Comparison of ENCODE assay signal across 8 cellular contexts in genomic region chr17:48893646-48894508, GRCh38. TPM values are rescaled to one million over a fixed set of nuclear protein-coding genes. Genes with fewer than 3 reads are reported as not detected.
DNase-seq lines count a peak whose midpoint lies in the region; ATAC-seq, FAIRE-seq and TF ChIP-seq lines count a peak whose summit lies in the region.

No MANE protein-coding gene starts in this region.

- H3K4me3 Mint-ChIP-seq in activated CD8-positive, alpha-beta memory T cell treated with anti-CD3 and anti-CD28 coated beads, Interleukin-2, amount 10 ng/mL, durations not matched to agents 7 days and 5 days = peak overlapping the region; percentile 88
- H3K4me3 Mint-ChIP-seq in activated naive CD8-positive, alpha-beta T cell treated with anti-CD3 and anti-CD28 coated beads, Interleukin-2, amount 50 U/mL, for 24 hours = peak overlapping the region; percentile 91

- H3K36me3 Mint-ChIP-seq in activated CD8-positive, alpha-beta memory T cell treated with anti-CD3 and anti-CD28 coated beads, Interleukin-2, amount 10 ng/mL, durations not matched to agents 7 days and 5 days = peaks cover 15% of the 10 kb centered on the region
- H3K36me3 Mint-ChIP-seq in activated naive CD8-positive, alpha-beta T cell treated with anti-CD3 and anti-CD28 coated beads, Interleukin-2, amount 50 U/mL, for 24 hours (ENCODE audit: low read depth) = peaks cover 43% of the 10 kb centered on the region

- CTCF ChIA-PET in activated CD8-positive, alpha-beta memory T cell treated with anti-CD3 and anti-CD28 coated beads, Interleukin-2, amount 10 ng/mL, durations not matched to agents 7 days and 5 days (lab: Charles Lee) = interaction anchor here (0.5 to 3.8 kb wide), 6 partner anchors 10 to 663 kb away, joined by 3 to 29 read pairs (median 10); partner anchors contain the start of gene UBE2Z
- CTCF ChIA-PET in HepG2 (lab: Yijun Ruan, JAX; ENCODE audit: low intra/inter-chr PET ratio, low total read pairs) = no interaction called here

- TF ChIP-seq POLR2A in HepG2 (IDR thresholded peaks at IDR 0.05; ENCODE audit: insufficient read depth in 1 of 2, low read depth in 2 of 2, low read length in 2 of 2) = no peak
- TF ChIP-seq POLR2A in thyroid gland (IDR thresholded peaks at IDR 0.05) = no peak

- POLR2A ChIA-PET in HepG2 (lab: Yijun Ruan, JAX) = interaction anchor here (1.0 to 4.9 kb wide), 10 partner anchors 9 to 175 kb away, joined by 4 to 194 read pairs (median 18); partner anchors contain the start of genes IGF2BP1, SNF8 and UBE2Z

- no peak for ATAC-seq in activated CD8-positive, alpha-beta memory T cell treated with anti-CD3 and anti-CD28 coated beads, Interleukin-2, amount 10 ng/mL, durations not matched to agents 7 days and 5 days
- no peak for ATAC-seq in activated naive CD8-positive, alpha-beta T cell treated with anti-CD3 and anti-CD28 coated beads, Interleukin-2, amount 50 U/mL, for 24 hours
- ATAC-seq in HepG2 (no peak), HG02852 (IDR thresholded peaks at IDR 0.05; ENCODE audit: unreplicated experiment) (no peak)

- H3K79me2 ChIP-seq in HepG2 (ENCODE audit: insufficient read depth, low read length) = peaks cover 22% of the 10 kb centered on the region

- no peak for TF ChIP-seq CTCF in HepG2 (CRISPR knock-in tag; IDR thresholded peaks at IDR 0.05)
- no peak for TF ChIP-seq CTCF in thyroid gland (IDR thresholded peaks at IDR 0.05)

- TF ChIP-seq EP300 in HepG2 (IDR thresholded peaks at IDR 0.05; ENCODE audit: low read depth in 2 of 2, low read length in 2 of 2) (no peak), HepG2 (CRISPR knock-in tag; IDR thresholded peaks at IDR 0.05; ENCODE audit: borderline replicate concordance) (no peak)

- no peak for TF ChIP-seq RAD21 in HepG2 (CRISPR knock-in tag; IDR thresholded peaks at IDR 0.05)

- H3K4me1 Mint-ChIP-seq in activated CD8-positive, alpha-beta memory T cell treated with anti-CD3 and anti-CD28 coated beads, Interleukin-2, amount 10 ng/mL, durations not matched to agents 7 days and 5 days = peaks cover 43% of the 10 kb centered on the region
- H3K4me1 Mint-ChIP-seq in activated naive CD8-positive, alpha-beta T cell treated with anti-CD3 and anti-CD28 coated beads, Interleukin-2, amount 50 U/mL, for 24 hours = peaks cover 40% of the 10 kb centered on the region

- in situ Hi-C loops in HepG2 (cut with HindIII; ENCODE audit: extremely low pct_ligation_motif_present, low pct_unique_long_range_greater_than_20kb) = no loop called here

- H4K20me1 ChIP-seq in HepG2 (ENCODE audit: insufficient read depth, low read length) = no peaks in the 10 kb centered on the region; the same call in 1 of the 2 replicates

- no peaks in the 10 kb centered on the region for H3K9me3 Mint-ChIP-seq in activated CD8-positive, alpha-beta memory T cell treated with anti-CD3 and anti-CD28 coated beads, Interleukin-2, amount 10 ng/mL, durations not matched to agents 7 days and 5 days (ENCODE audit: low read depth)
- no peaks in the 10 kb centered on the region for H3K9me3 Mint-ChIP-seq in activated naive CD8-positive, alpha-beta T cell treated with anti-CD3 and anti-CD28 coated beads, Interleukin-2, amount 50 U/mL, for 24 hours

- FAIRE-seq in HepG2 (lab: Jason Lieb, UNC) = no peak

- no TSS peak for BruUV-seq in HepG2 (replicated peaks; lab: Mats Ljungman, UMichigan)

- H3K27me3 Mint-ChIP-seq in activated CD8-positive, alpha-beta memory T cell treated with anti-CD3 and anti-CD28 coated beads, Interleukin-2, amount 10 ng/mL, durations not matched to agents 7 days and 5 days = no peaks in the 10 kb centered on the region
- peaks cover 3% of the 10 kb centered on the region for H3K27me3 Mint-ChIP-seq in activated naive CD8-positive, alpha-beta T cell treated with anti-CD3 and anti-CD28 coated beads, Interleukin-2, amount 50 U/mL, for 24 hours

- H3K27ac ChIP-seq in HepG2 (ENCODE audit: extremely low read length, insufficient read depth, low read length) (peak overlapping the region; percentile 84), thyroid gland (no peak overlapping the region)

- H3K27ac Mint-ChIP-seq in activated CD8-positive, alpha-beta memory T cell treated with anti-CD3 and anti-CD28 coated beads, Interleukin-2, amount 10 ng/mL, durations not matched to agents 7 days and 5 days = peak overlapping the region; percentile 94
- peak overlapping the region; percentile 93 for H3K27ac Mint-ChIP-seq in activated naive CD8-positive, alpha-beta T cell treated with anti-CD3 and anti-CD28 coated beads, Interleukin-2, amount 50 U/mL, for 24 hours

- H3K9me3 ChIP-seq in HepG2 (ENCODE audit: low read length) (no peaks in the 10 kb centered on the region), thyroid gland (no peaks in the 10 kb centered on the region)

- no peak for DNase-seq in activated CD8-positive, alpha-beta memory T cell treated with anti-CD3 and anti-CD28 coated beads, Interleukin-2, amount 10 ng/mL, durations not matched to agents 7 days and 5 days
- DNase-seq in activated CD8-positive, alpha-beta memory T cell treated with anti-CD3 and anti-CD28 coated beads, Interleukin-2, amount 50 U/mL, for 4 hours = no peak
- DNase-seq in activated naive CD8-positive, alpha-beta T cell treated with anti-CD3 and anti-CD28 coated beads, Interleukin-2, amount 50 U/mL, for 24 hours = no peak
- DNase-seq in HepG2 (ENCODE audit: low spot score) = no peak
- DNase-seq in thyroid gland = no peak
- DNase-seq in glomerular visceral epithelial cell (ENCODE audit: extremely low spot score) = no peak
- DNase-seq in NCI-H2029 treated with DMSO at 0.1 percent for 48 hours (lab: John Stamatoyannopoulos, UW) = no peak

- H3K36me3 ChIP-seq in HepG2 (replicated peaks in 1 of 2; ENCODE audit: control insufficient read depth in 1 of 2, insufficient read depth in 2 of 2, low read length in 2 of 2) (peaks cover 5 to 14% of the 10 kb centered on the region in 2 experiments), thyroid gland (peaks cover 0 to 12% of the 10 kb centered on the region in 2 donors)

- H2AFZ ChIP-seq in HepG2 (ENCODE audit: low read length) = no peak overlapping the region

- H3K9ac ChIP-seq in HepG2 (ENCODE audit: insufficient read depth, low read depth, low read length) = peak overlapping the region; percentile 93

- intact Hi-C loops in HepG2 (cut with micrococcal nuclease; ENCODE audit: unreplicated experiment) = loop anchor here (2.0 kb wide), 2 partner anchors 139 to 299 kb away; no protein-coding TSS in a partner anchor
- intact Hi-C loops in thyroid gland (cut with DNase I) = no loop called here

- WGBS in HepG2 (ENCODE audit: low lambda C conversion rate) = 45% methylated on average over 5 of the region's 5 CpGs
- 57 to 68% methylated on average over 5 of the region's 5 CpGs for WGBS in thyroid gland, 2 donors

- peaks cover 55% of the 10 kb centered on the region for H3K4me1 ChIP-seq in HepG2 (ENCODE audit: insufficient read depth, low read length)
- peaks cover 15 to 19% of the 10 kb centered on the region in 2 donors for H3K4me1 ChIP-seq in thyroid gland

- H3K4me3 ChIP-seq in HepG2 (replicated peaks in 1 of 3; ENCODE audit: insufficient read depth in 1 of 3, low read depth in 2 of 3, low read length in 3 of 3) (peak overlapping the region; percentile 76 to 97 (median 81)), thyroid gland (replicated peaks in 1 of 3) (peak overlapping the region in 2 of 3 donors; percentile 65 to 78)

- peak overlapping the region; percentile 89 for H3K4me2 ChIP-seq in HepG2 (ENCODE audit: low read depth, low read length)

- H3K27me3 ChIP-seq in HepG2 (ENCODE audit: control insufficient read depth in 1 of 2, insufficient read depth in 2 of 2, low read length in 2 of 2) (no peaks in the 10 kb centered on the region; a peak in 1 of 5 replicates), thyroid gland (no peaks in the 10 kb centered on the region)

RNA-seq across cellular contexts. Expression of gene ATP5MC1, which starts 1.3 kb away (rescaled TPM):
- total RNA-seq in activated CD8-positive, alpha-beta memory T cell treated with anti-CD3 and anti-CD28 coated beads, Interleukin-2, amount 10 ng/mL, durations not matched to agents 7 days and 5 days = 100 to 1,000 TPM in 1 of 2 experiments, 10 to 100 TPM in 1; 78.2 to 103 TPM
- total RNA-seq in HepG2 (2016; rRNA removed; fragmentation: Illumina TruSeq; extraction: Trizol) (206 and 210 TPM in 2 replicates), thyroid gland (100 to 1,000 TPM in 2 of 4 donors, 10 to 100 TPM in 2; 48.6 to 317 (median 133) TPM)
- total RNA-seq in HepG2 (2016; cell fraction: cytosol; rRNA removed; fragmentation: Illumina TruSeq; extraction: Trizol; ENCODE audit: low read depth) = 62.6 and 97.0 TPM in 2 replicates
- total RNA-seq in HepG2 (2016; cell fraction: insoluble cytoplasmic fraction; rRNA removed; fragmentation: Illumina TruSeq; extraction: Trizol) = 216 and 223 TPM in 2 replicates
- total RNA-seq in HepG2 (2016; cell fraction: membrane; rRNA removed; fragmentation: Illumina TruSeq; extraction: Trizol) = 52.5 and 70.5 TPM in 2 replicates
- total RNA-seq in HepG2 (2016; cell fraction: nucleus; rRNA removed; fragmentation: Illumina TruSeq; extraction: Trizol) = 83.0 and 89.8 TPM in 2 replicates
- polyA plus RNA-seq in HepG2 (2011; rRNA removed) = 226 and 297 TPM in 2 replicates
- 441 and 585 TPM in 2 replicates for polyA plus RNA-seq in HepG2 (2011; cell fraction: cytosol; rRNA removed)
- 85.2 and 126 TPM in 2 replicates for polyA plus RNA-seq in HepG2 (2011; cell fraction: nucleus; rRNA removed)
- 78.7 and 166 TPM in 2 replicates for polyA plus RNA-seq in HepG2 (2012)
- polyA plus RNA-seq in HepG2 (2016; cell fraction: cytosol; fragmentation: Illumina TruSeq; extraction: Trizol; ENCODE audit: low read depth) = 101 and 126 TPM in 2 replicates
- 326 and 350 TPM in 2 replicates for polyA plus RNA-seq in HepG2 (2016; cell fraction: insoluble cytoplasmic fraction; fragmentation: Illumina TruSeq; extraction: Trizol; ENCODE audit: low read depth)
- polyA plus RNA-seq in HepG2 (2016; cell fraction: membrane; fragmentation: Illumina TruSeq; extraction: Trizol; ENCODE audit: low read depth) = 65.9 and 83.1 TPM in 2 replicates
- polyA plus RNA-seq in HepG2 (2016; cell fraction: nucleus; fragmentation: Illumina TruSeq; extraction: Trizol; ENCODE audit: insufficient read depth, low read depth) = 180 and 183 TPM in 2 replicates
- 197 and 524 TPM in 2 replicates for polyA minus RNA-seq in HepG2 (2011; rRNA and poly(A)+ RNA removed; ENCODE audit: low replicate concordance)
- 36.3 and 46.5 TPM in 2 replicates for polyA minus RNA-seq in HepG2 (2011; cell fraction: cytosol; rRNA and poly(A)+ RNA removed)
- 22.3 and 29.0 TPM in 2 replicates for polyA minus RNA-seq in HepG2 (2011; cell fraction: nucleus; rRNA and poly(A)+ RNA removed)

RNA-seq across cellular contexts. Expression of gene UBE2Z, which starts 14.3 kb away (rescaled TPM):
- 10 to 100 TPM; 73.7 to 90.6 TPM for total RNA-seq in activated CD8-positive, alpha-beta memory T cell treated with anti-CD3 and anti-CD28 coated beads, Interleukin-2, amount 10 ng/mL, durations not matched to agents 7 days and 5 days
- total RNA-seq in HepG2 (2016; rRNA removed; fragmentation: Illumina TruSeq; extraction: Trizol) = 63.2 and 72.7 TPM in 2 replicates
- 6.5 and 8.6 TPM in 2 replicates for total RNA-seq in HepG2 (2016; cell fraction: cytosol; rRNA removed; fragmentation: Illumina TruSeq; extraction: Trizol; ENCODE audit: low read depth)
- 64.4 and 70.7 TPM in 2 replicates for total RNA-seq in HepG2 (2016; cell fraction: insoluble cytoplasmic fraction; rRNA removed; fragmentation: Illumina TruSeq; extraction: Trizol)
- total RNA-seq in HepG2 (2016; cell fraction: membrane; rRNA removed; fragmentation: Illumina TruSeq; extraction: Trizol) = 30.2 and 35.3 TPM in 2 replicates
- total RNA-seq in HepG2 (2016; cell fraction: nucleus; rRNA removed; fragmentation: Illumina TruSeq; extraction: Trizol) = 38.7 and 45.5 TPM in 2 replicates
- polyA plus RNA-seq in HepG2 (2011; rRNA removed) = 114 and 122 TPM in 2 replicates
- polyA plus RNA-seq in HepG2 (2011; cell fraction: cytosol; rRNA removed) = 89.4 and 105 TPM in 2 replicates
- 79.9 and 99.5 TPM in 2 replicates for polyA plus RNA-seq in HepG2 (2011; cell fraction: nucleus; rRNA removed)
- polyA plus RNA-seq in HepG2 (2012) = 66.2 and 67.5 TPM in 2 replicates
- 5.4 and 5.9 TPM in 2 replicates for polyA plus RNA-seq in HepG2 (2016; cell fraction: cytosol; fragmentation: Illumina TruSeq; extraction: Trizol; ENCODE audit: low read depth)
- 90.7 and 94.9 TPM in 2 replicates for polyA plus RNA-seq in HepG2 (2016; cell fraction: insoluble cytoplasmic fraction; fragmentation: Illumina TruSeq; extraction: Trizol; ENCODE audit: low read depth)
- 19.1 and 21.6 TPM in 2 replicates for polyA plus RNA-seq in HepG2 (2016; cell fraction: membrane; fragmentation: Illumina TruSeq; extraction: Trizol; ENCODE audit: low read depth)
- polyA plus RNA-seq in HepG2 (2016; cell fraction: nucleus; fragmentation: Illumina TruSeq; extraction: Trizol; ENCODE audit: insufficient read depth, low read depth) = 66.3 and 76.8 TPM in 2 replicates
- 157 and 173 TPM in 2 replicates for polyA minus RNA-seq in HepG2 (2011; rRNA and poly(A)+ RNA removed; ENCODE audit: low replicate concordance)
- 69.7 and 82.5 TPM in 2 replicates for polyA minus RNA-seq in HepG2 (2011; cell fraction: cytosol; rRNA and poly(A)+ RNA removed)
- polyA minus RNA-seq in HepG2 (2011; cell fraction: nucleus; rRNA and poly(A)+ RNA removed) = 97.2 and 106 TPM in 2 replicates
- total RNA-seq in thyroid gland = 100 to 1,000 TPM in 2 of 4 donors, 10 to 100 TPM in 2; 80.9 to 103 (median 99.0) TPM

RNA-seq across cellular contexts. Expression of gene SNF8, which starts 50.8 kb away (rescaled TPM):
- total RNA-seq in activated CD8-positive, alpha-beta memory T cell treated with anti-CD3 and anti-CD28 coated beads, Interleukin-2, amount 10 ng/mL, durations not matched to agents 7 days and 5 days = 100 to 1,000 TPM; 125 to 127 TPM
- total RNA-seq in HepG2 (2016; rRNA removed; fragmentation: Illumina TruSeq; extraction: Trizol) = 152 and 153 TPM in 2 replicates
- total RNA-seq in HepG2 (2016; cell fraction: cytosol; rRNA removed; fragmentation: Illumina TruSeq; extraction: Trizol; ENCODE audit: low read depth) = 379 and 415 TPM in 2 replicates
- total RNA-seq in HepG2 (2016; cell fraction: insoluble cytoplasmic fraction; rRNA removed; fragmentation: Illumina TruSeq; extraction: Trizol) = 132 and 156 TPM in 2 replicates
- 389 and 390 TPM in 2 replicates for total RNA-seq in HepG2 (2016; cell fraction: membrane; rRNA removed; fragmentation: Illumina TruSeq; extraction: Trizol)
- total RNA-seq in HepG2 (2016; cell fraction: nucleus; rRNA removed; fragmentation: Illumina TruSeq; extraction: Trizol) = 78.5 and 80.0 TPM in 2 replicates
- polyA plus RNA-seq in HepG2 (2011; rRNA removed) = 98.6 and 114 TPM in 2 replicates
- polyA plus RNA-seq in HepG2 (2011; cell fraction: cytosol; rRNA removed) = 124 and 143 TPM in 2 replicates
- polyA plus RNA-seq in HepG2 (2011; cell fraction: nucleus; rRNA removed) = 64.9 and 71.3 TPM in 2 replicates
- 70.9 and 75.1 TPM in 2 replicates for polyA plus RNA-seq in HepG2 (2012)
- polyA plus RNA-seq in HepG2 (2016; cell fraction: cytosol; fragmentation: Illumina TruSeq; extraction: Trizol; ENCODE audit: low read depth) = 660 and 736 TPM in 2 replicates
- polyA plus RNA-seq in HepG2 (2016; cell fraction: insoluble cytoplasmic fraction; fragmentation: Illumina TruSeq; extraction: Trizol; ENCODE audit: low read depth) = 201 and 220 TPM in 2 replicates
- polyA plus RNA-seq in HepG2 (2016; cell fraction: membrane; fragmentation: Illumina TruSeq; extraction: Trizol; ENCODE audit: low read depth) = 492 and 571 TPM in 2 replicates
- 195 and 196 TPM in 2 replicates for polyA plus RNA-seq in HepG2 (2016; cell fraction: nucleus; fragmentation: Illumina TruSeq; extraction: Trizol; ENCODE audit: insufficient read depth, low read depth)
- polyA minus RNA-seq in HepG2 (2011; rRNA and poly(A)+ RNA removed; ENCODE audit: low replicate concordance) = 77.3 and 128 TPM in 2 replicates
- polyA minus RNA-seq in HepG2 (2011; cell fraction: cytosol; rRNA and poly(A)+ RNA removed) = 24.9 and 39.6 TPM in 2 replicates
- 26.7 and 37.0 TPM in 2 replicates for polyA minus RNA-seq in HepG2 (2011; cell fraction: nucleus; rRNA and poly(A)+ RNA removed)
- total RNA-seq in thyroid gland = 100 to 1,000 TPM in 1 of 4 donors, 10 to 100 TPM in 3; 64.9 to 150 (median 96.5) TPM
